9 cellular contexts compared by ENCODE assay signal in the genomic region with DNA sequence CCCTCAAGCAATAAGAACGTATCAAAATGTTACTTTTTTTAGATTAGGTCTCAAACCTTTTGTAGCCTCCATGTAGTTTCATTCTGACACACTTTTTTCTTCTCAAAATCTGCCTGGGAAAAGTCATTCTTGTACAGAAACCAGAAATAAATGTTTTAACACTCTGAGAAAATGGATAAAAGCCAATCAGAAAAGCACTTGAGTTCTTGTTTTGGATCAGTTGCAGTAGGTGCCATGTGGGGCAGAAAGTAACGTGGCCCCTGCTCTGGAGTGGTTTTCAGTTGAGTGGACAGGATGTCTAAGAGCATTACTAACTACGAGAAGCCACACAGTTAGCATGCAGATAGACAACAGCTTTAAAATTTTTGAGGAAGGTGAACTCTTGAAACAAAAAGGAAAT. TPM values are rescaled to one million over a fixed set of nuclear protein-coding genes. Genes with fewer than 3 reads are reported as not detected.
A peak's percentile ranks its signal among the peaks of the same experiment; 100 is the strongest.
DNase-seq lines count a peak whose midpoint lies in the region; ATAC-seq and TF ChIP-seq lines count a peak whose summit lies in the region.
"Had no signal": no experiment of that assay in that cellular context is flagged by ENCODE, and none has a peak within 500 bp of the region (broad histone marks: within the 10 kb centered on the region; RNA-seq: fewer than 3 reads in every experiment).

No MANE protein-coding gene starts in this region.

- no peaks in the 10 kb centered on the region for H3K4me1 ChIP-seq in SJCRH30
- H3K4me1 ChIP-seq in ovary (ENCODE audit: insufficient read depth): peaks cover 5% of the 10 kb centered on the region

- no peak for TF ChIP-seq POLR2A in ovary (IDR thresholded peaks at IDR 0.05)

- 48 to 56% (median 51%) methylated on average over 3 of the region's 3 CpGs for WGBS in ovary, 3 donors

- H3K36me3 ChIP-seq in SJCRH30 (peaks cover 3% of the 10 kb centered on the region; the same call in 1 of the 2 replicates), ovary (no peaks in the 10 kb centered on the region)
- H3K36me3 ChIP-seq: upper lobe of left lung had no signal

- ATAC-seq in GM19035 (IDR thresholded peaks at IDR 0.05; ENCODE audit: unreplicated experiment) (peak; percentile 82), HG03108 (IDR thresholded peaks at IDR 0.05; ENCODE audit: unreplicated experiment) (peak; percentile 86)

- H3K4me3 ChIP-seq in SJCRH30: no peak overlapping the region
- no peak overlapping the region for H3K4me3 ChIP-seq in ovary
- H3K4me3 ChIP-seq: upper lobe of left lung had no signal

- TF ChIP-seq CTCF in ovary (IDR thresholded peaks at IDR 0.05): no peak

- H3K9me3 ChIP-seq in SJCRH30 (replicated peaks): no peaks in the 10 kb centered on the region
- no peaks in the 10 kb centered on the region for H3K9me3 ChIP-seq in ovary
- H3K9me3 ChIP-seq: upper lobe of left lung had no signal

- intact Hi-C loops in ovary (cut with DNase I): no loop called here

- DNase-seq in CD1c-positive myeloid dendritic cell (ENCODE audit: extremely low spot score) (peak; percentile 79), SJCRH30 (no peak), HuH-7 (ENCODE audit: low spot score) (no peak), ovary (no peak), NCI-H82 treated with DMSO at 0.1 percent for 48 hours (lab: John Stamatoyannopoulos, UW; ENCODE audit: unreplicated experiment) (no peak)
- DNase-seq in activated naive CD4-positive, alpha-beta T cell treated with anti-CD3 and anti-CD28 coated beads, Interleukin-2, amount 50 U/mL, for 16 hours: peak; percentile 55
- DNase-seq: upper lobe of left lung had no signal

- TF ChIP-seq EP300 in ovary (IDR thresholded peaks at IDR 0.05): no peak

- no peaks in the 10 kb centered on the region for H3K27me3 ChIP-seq in SJCRH30
- no peaks in the 10 kb centered on the region for H3K27me3 ChIP-seq in ovary
- H3K27me3 ChIP-seq: upper lobe of left lung had no signal

- H3K27ac ChIP-seq in SJCRH30 (no peak overlapping the region), ovary (no peak overlapping the region)
- H3K27ac ChIP-seq: upper lobe of left lung had no signal

RNA-seq across cellular contexts. Expression of a gene that starts 19.1 kb away (rescaled TPM):
- total RNA-seq in SJCRH30 (2014; rRNA removed; shearing (Covaris generic)): not detected in 2 replicates
- total RNA-seq in ovary: 10 to 100 TPM in 2 of 7 donors, 1 to 10 TPM in 5; 2.4 to 14.6 (median 5.5) TPM
- 1 to 10 TPM; 4.7 to 7.6 TPM for polyA plus RNA-seq in ovary

RNA-seq across cellular contexts. Expression of a gene that starts 29.9 kb away (rescaled TPM):
- not detected in 2 replicates for total RNA-seq in SJCRH30 (2014; rRNA removed; shearing (Covaris generic))
- total RNA-seq in ovary: under 1 TPM in 1 of 7 donors, not detected in 6; 0.30 TPM
- under 1 TPM in 1 of 2 donors, not detected in 1; 0.73 TPM for polyA plus RNA-seq in ovary

Comparison
In these comparisons a context has a peak if more than half of its experiments do, and no peak if none do; other contexts are left out.
1. DNase-seq: peak in CD1c-positive myeloid dendritic cell (single experiment) and activated naive CD4-positive, alpha-beta T cell treated with anti-CD3 and anti-CD28 coated beads, Interleukin-2, amount 50 U/mL, for 16 hours (single experiment); none in SJCRH30 (0 of 2), HuH-7 (single experiment), ovary (0 of 5) and NCI-H82 treated with DMSO at 0.1 percent for 48 hours (single experiment).